15 cellular contexts compared by ENCODE assay signal in the genomic region with DNA sequence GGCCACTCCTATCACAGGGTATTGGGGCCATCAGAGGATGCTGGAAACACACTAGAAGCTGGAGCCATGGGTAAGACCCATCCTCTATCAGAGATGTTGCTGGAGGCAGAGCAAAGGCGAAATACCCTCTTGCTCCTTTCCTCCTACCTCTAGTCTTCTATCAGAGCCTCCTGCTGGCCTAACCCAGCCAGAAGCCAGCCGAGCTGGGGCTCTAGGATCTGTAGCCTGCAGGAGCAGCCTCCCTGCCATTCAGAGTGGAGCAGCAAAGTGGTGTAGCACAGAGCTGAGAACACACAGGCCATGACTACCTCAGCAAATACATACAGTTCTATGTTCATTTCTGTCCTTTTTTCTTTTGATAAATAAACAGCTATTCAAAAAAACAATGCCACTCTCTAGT. TPM values are rescaled to one million over a fixed set of nuclear protein-coding genes. Genes with fewer than 3 reads are reported as not detected.
DNase-seq lines count a peak whose midpoint lies in the region; ATAC-seq and TF ChIP-seq lines count a peak whose summit lies in the region.
"Had no signal": no experiment of that assay in that cellular context is flagged by ENCODE, and none has a peak within 500 bp of the region (broad histone marks: within the 10 kb centered on the region; RNA-seq: fewer than 3 reads in every experiment).

No MANE protein-coding gene starts in this region.

- CTCF ChIA-PET in WTC11 (lab: Charles Lee): interaction anchor here (0.6 kb wide), 1 partner anchor 35 kb away, joined by 3 read pairs; no protein-coding TSS in a partner anchor

- POLR2A ChIA-PET in WTC11 (lab: Charles Lee): no interaction called here

- TF ChIP-seq CTCF in WTC11 (IDR thresholded peaks at IDR 0.05): no peak

- peak overlapping the region; percentile 2 for H3K27ac Mint-ChIP-seq in activated T-cell treated with anti-CD3 and anti-CD28 coated beads, Interleukin-2, amount 50 U/mL, for 72 hours
- H3K27ac Mint-ChIP-seq in WTC11: no peak overlapping the region
- H3K27ac Mint-ChIP-seq: B cell; CD14-positive monocyte; CD8-positive, alpha-beta T cell; IgD-negative memory B cell had no signal

- ATAC-seq in activated T-cell treated with anti-CD3 and anti-CD28 coated beads, Interleukin-2, amount 50 U/mL, for 72 hours (replicated peaks in 1 of 2): no peak
- ATAC-seq in WTC11 (peak; percentile 62; the same call in 1 of the 2 replicates), SK-N-SH treated with all-trans-retinoic acid at 6 μM for 48 hours (no peak), HG02763 (IDR thresholded peaks at IDR 0.05; ENCODE audit: unreplicated experiment) (no peak)
- ATAC-seq: CD8-positive, alpha-beta T cell had no signal

- no peak overlapping the region for H3K4me3 Mint-ChIP-seq in activated T-cell treated with anti-CD3 and anti-CD28 coated beads, Interleukin-2, amount 50 U/mL, for 72 hours
- H3K4me3 Mint-ChIP-seq in WTC11: no peak overlapping the region
- H3K4me3 Mint-ChIP-seq: B cell; CD14-positive monocyte; CD8-positive, alpha-beta T cell had no signal

- H3K4me1 Mint-ChIP-seq in activated T-cell treated with anti-CD3 and anti-CD28 coated beads, Interleukin-2, amount 50 U/mL, for 72 hours (ENCODE audit: low read depth): peaks cover 7% of the 10 kb centered on the region
- peaks cover 2% of the 10 kb centered on the region for H3K4me1 Mint-ChIP-seq in WTC11
- H3K4me1 Mint-ChIP-seq: B cell had no signal

- no peak for DNase-seq in activated T-cell treated with anti-CD3 and anti-CD28 coated beads, Interleukin-2, amount 50 U/mL, for 72 hours
- no peak for DNase-seq in activated T-cell treated with anti-CD3 and anti-CD28 coated beads, Interleukin-2, amount 50 U/mL, for 1 hour
- DNase-seq in ELF-1 (ENCODE audit: low read depth, low spot score): peak; percentile 23
- no peak for DNase-seq in WTC11 (ENCODE audit: low spot score)
- no peak for DNase-seq in foreskin melanocyte
- DNase-seq: CD8-positive, alpha-beta T cell; COR-L47; DMS153; DMS79 treated with DMSO at 0.1 percent for 48 hours; GF-D8 had no signal

- no peaks in the 10 kb centered on the region for H3K9me3 Mint-ChIP-seq in activated T-cell treated with anti-CD3 and anti-CD28 coated beads, Interleukin-2, amount 50 U/mL, for 72 hours
- H3K9me3 Mint-ChIP-seq in WTC11: no peaks in the 10 kb centered on the region
- H3K9me3 Mint-ChIP-seq: CD14-positive monocyte; CD8-positive, alpha-beta T cell; IgD-negative memory B cell had no signal

- H3K36me3 Mint-ChIP-seq in activated T-cell treated with anti-CD3 and anti-CD28 coated beads, Interleukin-2, amount 50 U/mL, for 72 hours (ENCODE audit: insufficient read depth in 2 of 2): no peaks in the 10 kb centered on the region
- peaks cover 2% of the 10 kb centered on the region; the same call in 1 of the 2 replicates for H3K36me3 Mint-ChIP-seq in WTC11

- no peaks in the 10 kb centered on the region for H3K27me3 Mint-ChIP-seq in activated T-cell treated with anti-CD3 and anti-CD28 coated beads, Interleukin-2, amount 50 U/mL, for 72 hours (ENCODE audit: low read depth)
- no peaks in the 10 kb centered on the region for H3K27me3 Mint-ChIP-seq in WTC11 (ENCODE audit: low read depth)
- H3K27me3 Mint-ChIP-seq: B cell, IgD-negative memory B cell had no signal

TF ChIP-seq in WTC11, 78 proteins besides CTCF, POLR2A, EP300 and RAD21 (continues in another document):
- TF ChIP-seq, protein P1, sequence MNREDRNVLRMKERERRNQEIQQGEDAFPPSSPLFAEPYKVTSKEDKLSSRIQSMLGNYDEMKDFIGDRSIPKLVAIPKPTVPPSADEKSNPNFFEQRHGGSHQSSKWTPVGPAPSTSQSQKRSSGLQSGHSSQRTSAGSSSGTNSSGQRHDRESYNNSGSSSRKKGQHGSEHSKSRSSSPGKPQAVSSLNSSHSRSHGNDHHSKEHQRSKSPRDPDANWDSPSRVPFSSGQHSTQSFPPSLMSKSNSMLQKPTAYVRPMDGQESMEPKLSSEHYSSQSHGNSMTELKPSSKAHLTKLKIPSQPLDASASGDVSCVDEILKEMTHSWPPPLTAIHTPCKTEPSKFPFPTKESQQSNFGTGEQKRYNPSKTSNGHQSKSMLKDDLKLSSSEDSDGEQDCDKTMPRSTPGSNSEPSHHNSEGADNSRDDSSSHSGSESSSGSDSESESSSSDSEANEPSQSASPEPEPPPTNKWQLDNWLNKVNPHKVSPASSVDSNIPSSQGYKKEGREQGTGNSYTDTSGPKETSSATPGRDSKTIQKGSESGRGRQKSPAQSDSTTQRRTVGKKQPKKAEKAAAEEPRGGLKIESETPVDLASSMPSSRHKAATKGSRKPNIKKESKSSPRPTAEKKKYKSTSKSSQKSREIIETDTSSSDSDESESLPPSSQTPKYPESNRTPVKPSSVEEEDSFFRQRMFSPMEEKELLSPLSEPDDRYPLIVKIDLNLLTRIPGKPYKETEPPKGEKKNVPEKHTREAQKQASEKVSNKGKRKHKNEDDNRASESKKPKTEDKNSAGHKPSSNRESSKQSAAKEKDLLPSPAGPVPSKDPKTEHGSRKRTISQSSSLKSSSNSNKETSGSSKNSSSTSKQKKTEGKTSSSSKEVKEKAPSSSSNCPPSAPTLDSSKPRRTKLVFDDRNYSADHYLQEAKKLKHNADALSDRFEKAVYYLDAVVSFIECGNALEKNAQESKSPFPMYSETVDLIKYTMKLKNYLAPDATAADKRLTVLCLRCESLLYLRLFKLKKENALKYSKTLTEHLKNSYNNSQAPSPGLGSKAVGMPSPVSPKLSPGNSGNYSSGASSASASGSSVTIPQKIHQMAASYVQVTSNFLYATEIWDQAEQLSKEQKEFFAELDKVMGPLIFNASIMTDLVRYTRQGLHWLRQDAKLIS (CRISPR knock-in tag; IDR thresholded peaks at IDR 0.05; ENCODE audit: borderline replicate concordance): no peak
- TF ChIP-seq CDX4 (CRISPR knock-in tag; IDR thresholded peaks at IDR 0.05; ENCODE audit: borderline replicate concordance): no peak
- TF ChIP-seq ATF1 (CRISPR knock-in tag; IDR thresholded peaks at IDR 0.05): no peak
- TF ChIP-seq, protein P2, sequence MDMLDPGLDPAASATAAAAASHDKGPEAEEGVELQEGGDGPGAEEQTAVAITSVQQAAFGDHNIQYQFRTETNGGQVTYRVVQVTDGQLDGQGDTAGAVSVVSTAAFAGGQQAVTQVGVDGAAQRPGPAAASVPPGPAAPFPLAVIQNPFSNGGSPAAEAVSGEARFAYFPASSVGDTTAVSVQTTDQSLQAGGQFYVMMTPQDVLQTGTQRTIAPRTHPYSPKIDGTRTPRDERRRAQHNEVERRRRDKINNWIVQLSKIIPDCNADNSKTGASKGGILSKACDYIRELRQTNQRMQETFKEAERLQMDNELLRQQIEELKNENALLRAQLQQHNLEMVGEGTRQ (CRISPR knock-in tag; IDR thresholded peaks at IDR 0.05): no peak

TF ChIP-seq in SK-N-SH treated with all-trans-retinoic acid at 6 μM for 48 hours, 23 proteins besides CTCF, POLR2A, EP300 and RAD21 (continues in another document):
- TF ChIP-seq ISL1 (CRISPR knock-in tag; IDR thresholded peaks at IDR 0.05) (no peak), GLIS3 (CRISPR knock-in tag; IDR thresholded peaks at IDR 0.05) (no peak), OSR1 (CRISPR knock-in tag; IDR thresholded peaks at IDR 0.05) (no peak), TOX (CRISPR knock-in tag; IDR thresholded peaks at IDR 0.05; ENCODE audit: borderline replicate concordance) (no peak), TCF4 (CRISPR knock-in tag; IDR thresholded peaks at IDR 0.05; ENCODE audit: borderline replicate concordance) (no peak), ARNTL (CRISPR knock-in tag; IDR thresholded peaks at IDR 0.05; ENCODE audit: borderline replicate concordance, low read depth) (no peak), PATZ1 (CRISPR knock-in tag; IDR thresholded peaks at IDR 0.05; ENCODE audit: borderline replicate concordance) (no peak)
- TF ChIP-seq, protein P3, sequence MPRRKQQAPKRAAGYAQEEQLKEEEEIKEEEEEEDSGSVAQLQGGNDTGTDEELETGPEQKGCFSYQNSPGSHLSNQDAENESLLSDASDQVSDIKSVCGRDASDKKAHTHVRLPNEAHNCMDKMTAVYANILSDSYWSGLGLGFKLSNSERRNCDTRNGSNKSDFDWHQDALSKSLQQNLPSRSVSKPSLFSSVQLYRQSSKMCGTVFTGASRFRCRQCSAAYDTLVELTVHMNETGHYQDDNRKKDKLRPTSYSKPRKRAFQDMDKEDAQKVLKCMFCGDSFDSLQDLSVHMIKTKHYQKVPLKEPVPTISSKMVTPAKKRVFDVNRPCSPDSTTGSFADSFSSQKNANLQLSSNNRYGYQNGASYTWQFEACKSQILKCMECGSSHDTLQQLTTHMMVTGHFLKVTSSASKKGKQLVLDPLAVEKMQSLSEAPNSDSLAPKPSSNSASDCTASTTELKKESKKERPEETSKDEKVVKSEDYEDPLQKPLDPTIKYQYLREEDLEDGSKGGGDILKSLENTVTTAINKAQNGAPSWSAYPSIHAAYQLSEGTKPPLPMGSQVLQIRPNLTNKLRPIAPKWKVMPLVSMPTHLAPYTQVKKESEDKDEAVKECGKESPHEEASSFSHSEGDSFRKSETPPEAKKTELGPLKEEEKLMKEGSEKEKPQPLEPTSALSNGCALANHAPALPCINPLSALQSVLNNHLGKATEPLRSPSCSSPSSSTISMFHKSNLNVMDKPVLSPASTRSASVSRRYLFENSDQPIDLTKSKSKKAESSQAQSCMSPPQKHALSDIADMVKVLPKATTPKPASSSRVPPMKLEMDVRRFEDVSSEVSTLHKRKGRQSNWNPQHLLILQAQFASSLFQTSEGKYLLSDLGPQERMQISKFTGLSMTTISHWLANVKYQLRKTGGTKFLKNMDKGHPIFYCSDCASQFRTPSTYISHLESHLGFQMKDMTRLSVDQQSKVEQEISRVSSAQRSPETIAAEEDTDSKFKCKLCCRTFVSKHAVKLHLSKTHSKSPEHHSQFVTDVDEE (CRISPR knock-in tag; IDR thresholded peaks at IDR 0.05): no peak

RNA-seq across cellular contexts. Expression of gene GATB, which starts 35.7 kb away (rescaled TPM):
- total RNA-seq in activated T-cell treated with anti-CD3 and anti-CD28 coated beads, Interleukin-2, amount 50 U/mL, for 72 hours: 10 to 100 TPM; 15.4 to 19.5 TPM
- total RNA-seq in WTC11 (2021): 16.2 to 22.7 TPM (median 20.8 TPM) in 3 replicates
